In genomic region chr3:168047190-168047795, GRCh38 we compare ENCODE assay signal across 1 cellular context.
TF ChIP-seq lines count a peak whose summit lies in the region.

No MANE protein-coding gene starts in this region.

TF ChIP-seq in liver, 16 proteins besides CTCF, POLR2A, EP300 and RAD21 (continued from another document):
- no peak for TF ChIP-seq REST (IDR thresholded peaks at IDR 0.05)
